3 cellular contexts compared by ENCODE assay signal in genomic region chr17:75740631-75741077, GRCh38.
TF ChIP-seq lines count a peak whose summit lies in the region.

No MANE protein-coding gene starts in this region.

TF ChIP-seq in GM23338, 12 proteins besides CTCF, POLR2A, EP300 and RAD21 (continues in another document):
- TF ChIP-seq NANOG (IDR thresholded peaks at IDR 0.05; ENCODE audit: borderline replicate concordance): no peak
- TF ChIP-seq ZNF331 (CRISPR knock-in tag; IDR thresholded peaks at IDR 0.05; ENCODE audit: low read depth): no peak
- no peak for TF ChIP-seq STAT1 (IDR thresholded peaks at IDR 0.05; ENCODE audit: unreplicated experiment)
- TF ChIP-seq ZNF114 (CRISPR knock-in tag; IDR thresholded peaks at IDR 0.05): no peak
- TF ChIP-seq EZH2 (IDR thresholded peaks at IDR 0.05; ENCODE audit: low read depth, unreplicated experiment): no peak
- TF ChIP-seq POLR2AphosphoS5 (IDR thresholded peaks at IDR 0.05; ENCODE audit: low read depth): no peak
- TF ChIP-seq REST (IDR thresholded peaks at IDR 0.05; ENCODE audit: unreplicated experiment): no peak

TF ChIP-seq in IMR-90, 13 proteins besides CTCF, POLR2A, EP300 and RAD21:
- TF ChIP-seq MAFK (IDR thresholded peaks at IDR 0.05; ENCODE audit: low read depth, low read length) (no peak), RFX5 (IDR thresholded peaks at IDR 0.05; ENCODE audit: low read depth, low read length) (no peak), FOS (IDR thresholded peaks at IDR 0.05; ENCODE audit: low read depth, low read length) (no peak), MAZ (IDR thresholded peaks at IDR 0.05; ENCODE audit: borderline replicate concordance, low read depth, low read length) (no peak), CHD1 (IDR thresholded peaks at IDR 0.05; ENCODE audit: low read depth, low read length) (no peak), RCOR1 (IDR thresholded peaks at IDR 0.05; ENCODE audit: insufficient replicate concordance, low read length) (no peak), USF2 (IDR thresholded peaks at IDR 0.05; ENCODE audit: low read depth, low read length) (no peak), SMC3 (IDR thresholded peaks at IDR 0.05; ENCODE audit: low read depth, low read length) (no peak), CEBPB (IDR thresholded peaks at IDR 0.05; ENCODE audit: low read depth, low read length) (no peak), MXI1 (IDR thresholded peaks at IDR 0.05; ENCODE audit: borderline replicate concordance, low read depth, low read length) (no peak), NFE2L2 (IDR thresholded peaks at IDR 0.05; ENCODE audit: low read depth, low read length) (no peak), ELK1 (IDR thresholded peaks at IDR 0.05; ENCODE audit: borderline replicate concordance, low read depth, low read length) (no peak), BHLHE40 (IDR thresholded peaks at IDR 0.05; ENCODE audit: low read depth, low read length) (no peak)

TF ChIP-seq in WTC11, 78 proteins besides CTCF, POLR2A, EP300 and RAD21:
- no peak for TF ChIP-seq ZNF317 (CRISPR knock-in tag; IDR thresholded peaks at IDR 0.05; ENCODE audit: borderline replicate concordance, low read depth)
- TF ChIP-seq TEAD1 (CRISPR knock-in tag; IDR thresholded peaks at IDR 0.05): no peak
- no peak for TF ChIP-seq IRF2 (CRISPR knock-in tag; IDR thresholded peaks at IDR 0.05; ENCODE audit: borderline replicate concordance, low read depth)
- TF ChIP-seq ZNF532 (CRISPR knock-in tag; IDR thresholded peaks at IDR 0.05; ENCODE audit: borderline replicate concordance): no peak
- TF ChIP-seq, protein P1, sequence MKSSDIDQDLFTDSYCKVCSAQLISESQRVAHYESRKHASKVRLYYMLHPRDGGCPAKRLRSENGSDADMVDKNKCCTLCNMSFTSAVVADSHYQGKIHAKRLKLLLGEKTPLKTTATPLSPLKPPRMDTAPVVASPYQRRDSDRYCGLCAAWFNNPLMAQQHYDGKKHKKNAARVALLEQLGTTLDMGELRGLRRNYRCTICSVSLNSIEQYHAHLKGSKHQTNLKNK (CRISPR knock-in tag; IDR thresholded peaks at IDR 0.05): no peak
- no peak for TF ChIP-seq TCF7 (CRISPR knock-in tag; IDR thresholded peaks at IDR 0.05; ENCODE audit: low read depth)
- TF ChIP-seq E2F1 (CRISPR knock-in tag; IDR thresholded peaks at IDR 0.05): no peak
- TF ChIP-seq MYBL2 (CRISPR knock-in tag; IDR thresholded peaks at IDR 0.05): no peak
- no peak for TF ChIP-seq STAT6 (CRISPR knock-in tag; conservative IDR thresholded peaks at IDR 0.05; ENCODE audit: low read depth)
- no peak for TF ChIP-seq NFYB (CRISPR knock-in tag; conservative IDR thresholded peaks at IDR 0.05; ENCODE audit: low read depth)
TF ChIP-seq in WTC11: peak in this region for 0.
